8 cellular contexts compared by ENCODE assay signal in genomic region chr11:107576497-107577086, GRCh38. TPM values are rescaled to one million over a fixed set of nuclear protein-coding genes. Genes with fewer than 3 reads are reported as not detected.
DNase-seq lines count a peak whose midpoint lies in the region; ATAC-seq and TF ChIP-seq lines count a peak whose summit lies in the region.

No MANE protein-coding gene starts in this region.

- no peak overlapping the region for H3K23ac ChIP-seq in mesendoderm (ENCODE audit: low read length)

- no CpG with 5 or more reads among the region's 1 CpG for WGBS in mesendoderm (ENCODE audit: extremely low coverage, insufficient coverage, low lambda C conversion rate)

- no peaks in the 10 kb centered on the region for H3K4me1 ChIP-seq in mesendoderm (ENCODE audit: control insufficient read depth, low read depth, low read length)

- no peak overlapping the region for H3K27ac Mint-ChIP-seq in activated CD4-positive, alpha-beta memory T cell treated with anti-CD3 and anti-CD28 coated beads for 36 hours

- no peak overlapping the region for H4K8ac ChIP-seq in mesendoderm (ENCODE audit: low read depth, low read length)

- intact Hi-C loops in activated CD4-positive, alpha-beta memory T cell treated with anti-CD3 and anti-CD28 coated beads for 36 hours (cut with micrococcal nuclease), result loop anchor here (1.0 kb wide), 3 partner anchors 113 to 322 kb away; no protein-coding TSS in a partner anchor

- no peak overlapping the region for H3K18ac ChIP-seq in mesendoderm (ENCODE audit: low read length)

- POLR2A ChIA-PET in activated CD4-positive, alpha-beta memory T cell treated with anti-CD3 and anti-CD28 coated beads for 36 hours (lab: Charles Lee), result no interaction called here

- no peaks in the 10 kb centered on the region for H3K36me3 ChIP-seq in mesendoderm (ENCODE audit: control insufficient read depth, insufficient read depth, low read length)

- H4K5ac ChIP-seq in mesendoderm (ENCODE audit: low read length), result no peak overlapping the region

- no peak overlapping the region for H3K4me3 Mint-ChIP-seq in activated CD4-positive, alpha-beta memory T cell treated with anti-CD3 and anti-CD28 coated beads for 36 hours

- no peak overlapping the region for H2BK5ac ChIP-seq in mesendoderm (ENCODE audit: low read length)

- H3K27me3 ChIP-seq in mesendoderm (ENCODE audit: insufficient read depth, low read length, poor library complexity), result no peaks in the 10 kb centered on the region

- DNase-seq in Ammon's horn (ENCODE audit: low spot score) (peak; percentile 58), GM13976 (ENCODE audit: low spot score) (peak; percentile 59), NCI-H146 treated with DMSO at 0.1 percent for 48 hours (lab: John Stamatoyannopoulos, UW; ENCODE audit: unreplicated experiment) (peak; percentile 11), fibroblast of mammary gland (ENCODE audit: low read depth) (peak; percentile 53), pons (ENCODE audit: low spot score) (peak; percentile 38), mesendoderm (no peak)
- DNase-seq in activated CD4-positive, alpha-beta memory T cell treated with anti-CD3 and anti-CD28 coated beads for 36 hours, result peak; percentile 65

- no peak overlapping the region for H3K27ac ChIP-seq in mesendoderm (ENCODE audit: low read depth, low read length)

- peaks cover 4% of the 10 kb centered on the region for H3K4me1 Mint-ChIP-seq in activated CD4-positive, alpha-beta memory T cell treated with anti-CD3 and anti-CD28 coated beads for 36 hours (ENCODE audit: low read depth)

- no peak overlapping the region for H2BK15ac ChIP-seq in mesendoderm (replicated peaks; ENCODE audit: low read depth)

- in situ Hi-C loops in GM13976 (cut with MboI; ENCODE audit: low sequenced_read_pairs, unreplicated experiment), result loop anchor here (10.0 kb wide), 1 partner anchor 108 kb away; no protein-coding TSS in a partner anchor

- no peak overlapping the region for H2AK5ac ChIP-seq in mesendoderm (ENCODE audit: low read length)

- no peak overlapping the region for H3K9ac ChIP-seq in mesendoderm (ENCODE audit: low read length)

- H3K27me3 Mint-ChIP-seq in activated CD4-positive, alpha-beta memory T cell treated with anti-CD3 and anti-CD28 coated beads for 36 hours, result peaks cover 5% of the 10 kb centered on the region

- H3K36me3 Mint-ChIP-seq in activated CD4-positive, alpha-beta memory T cell treated with anti-CD3 and anti-CD28 coated beads for 36 hours, result no peaks in the 10 kb centered on the region

- no peak overlapping the region for H3K4ac ChIP-seq in mesendoderm (ENCODE audit: low read depth, low read length)

- no peak overlapping the region for H2BK120ac ChIP-seq in mesendoderm (ENCODE audit: low read depth, low read length)

- no peaks in the 10 kb centered on the region for H3K79me2 ChIP-seq in mesendoderm (ENCODE audit: control insufficient read depth, insufficient read depth, low read length)

- H3K56ac ChIP-seq in mesendoderm (ENCODE audit: low read length), result no peak overlapping the region

- ATAC-seq in esophagus mucosa, result no peak

- peak; percentile 64 for TF ChIP-seq CTCF in GM13976 (IDR thresholded peaks at IDR 0.05; ENCODE audit: borderline replicate concordance, control extremely low read depth, extremely low read depth, insufficient read depth, missing control alignments)
- TF ChIP-seq CTCF in fibroblast of mammary gland (conservative IDR thresholded peaks at IDR 0.05; ENCODE audit: control insufficient read depth, insufficient read depth, low read depth, low read length), result peak; percentile 82

- H3K4me3 ChIP-seq in fibroblast of mammary gland (ENCODE audit: control insufficient read depth, low read depth, low read length) (no peak overlapping the region), mesendoderm (ENCODE audit: low read length) (no peak overlapping the region)

- CTCF ChIA-PET in activated CD4-positive, alpha-beta memory T cell treated with anti-CD3 and anti-CD28 coated beads for 36 hours (lab: Charles Lee), result interaction anchor here (0.6 to 4.1 kb wide), 23 partner anchors 8 to 895 kb away, joined by 3 to 52 read pairs (median 4); no protein-coding TSS in a partner anchor

- no peaks in the 10 kb centered on the region for H3K79me1 ChIP-seq in mesendoderm (ENCODE audit: low read length)

- no peak overlapping the region for H3K4me2 ChIP-seq in mesendoderm (ENCODE audit: low read length)

- peaks cover 6% of the 10 kb centered on the region for H3K9me3 Mint-ChIP-seq in activated CD4-positive, alpha-beta memory T cell treated with anti-CD3 and anti-CD28 coated beads for 36 hours

RNA-seq across cellular contexts. Expression of gene ALKBH8, which starts 11.1 kb away (rescaled TPM):
- 10 to 100 TPM in 1 of 2 experiments, 1 to 10 TPM in 1; 9.3 to 11.2 TPM for total RNA-seq in activated CD4-positive, alpha-beta memory T cell treated with anti-CD3 and anti-CD28 coated beads for 36 hours
- polyA plus RNA-seq in mesendoderm (2013, experiment 1 of 2), result 8.3 TPM
- polyA plus RNA-seq in mesendoderm (2013, experiment 2 of 2), result 8.2 TPM
- total RNA-seq in esophagus mucosa, result 4.2 TPM

RNA-seq across cellular contexts. Expression of gene ELMOD1, which starts 14.4 kb away (rescaled TPM):
- under 1 TPM in 1 of 2 experiments, not detected in 1; 0.12 TPM for total RNA-seq in activated CD4-positive, alpha-beta memory T cell treated with anti-CD3 and anti-CD28 coated beads for 36 hours
- 0.10 TPM for polyA plus RNA-seq in mesendoderm (2013, experiment 1 of 2)
- polyA plus RNA-seq in mesendoderm (2013, experiment 2 of 2), result 0.06 TPM
- total RNA-seq in esophagus mucosa, result not detected
